In the genomic region with DNA sequence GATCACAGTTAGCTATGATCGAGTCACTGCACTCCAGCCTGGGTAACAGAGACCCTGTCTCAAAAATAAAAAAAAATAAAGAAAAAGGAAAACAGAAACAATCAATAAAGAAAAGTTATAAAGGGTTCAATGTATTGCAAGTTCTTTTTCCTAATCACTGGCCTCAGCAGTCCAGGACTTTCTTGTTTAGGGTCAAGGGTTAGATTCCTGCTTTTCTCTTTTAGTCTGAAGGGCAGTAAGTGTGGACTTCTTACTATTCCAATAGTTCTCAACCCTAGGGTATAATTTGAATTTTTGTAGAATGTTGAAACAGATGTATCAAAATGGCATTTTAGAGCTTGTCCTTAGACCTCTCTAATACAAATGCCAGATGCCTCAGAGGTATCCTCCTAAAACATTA, we compare ENCODE assay signal across 23 cellular contexts. TPM values are rescaled to one million over a fixed set of nuclear protein-coding genes. Genes with fewer than 3 reads are reported as not detected.
A peak's percentile ranks its signal among the peaks of the same experiment; 100 is the strongest.
DNase-seq lines count a peak whose midpoint lies in the region; ATAC-seq and TF ChIP-seq lines count a peak whose summit lies in the region.
"Had no signal": no experiment of that assay in that cellular context is flagged by ENCODE, and none has a peak within 500 bp of the region (broad histone marks: within the 10 kb centered on the region; RNA-seq: fewer than 3 reads in every experiment).

No MANE protein-coding gene starts in this region.

- H3K4me1 Mint-ChIP-seq in T-helper 17 cell: peaks cover under 1% of the 10 kb centered on the region
- H3K4me1 Mint-ChIP-seq in CD8-positive, alpha-beta memory T cell: peaks cover under 1 to 2% (median under 1%) of the 10 kb centered on the region in 3 donors
- H3K4me1 Mint-ChIP-seq: CD14-positive monocyte, GM23338 had no signal

- ATAC-seq in T-helper 17 cell (no peak), psoas muscle (no peak), HG02852 (IDR thresholded peaks at IDR 0.05; ENCODE audit: unreplicated experiment) (no peak)
- ATAC-seq: A549, GM23338 had no signal

- CTCF ChIA-PET in CD8-positive, alpha-beta memory T cell (lab: Charles Lee): no interaction called here

- no peaks in the 10 kb centered on the region for H3K9me3 Mint-ChIP-seq in CD8-positive, alpha-beta memory T cell
- H3K9me3 Mint-ChIP-seq: CD14-positive monocyte; CD4-positive, alpha-beta T cell; GM23338; HFFc6 had no signal

- intact Hi-C loops in psoas muscle (cut with DNase I): no loop called here

- H3F3A ChIP-seq in OCI-LY1 (ENCODE audit: insufficient read depth, low read length): no peaks in the 10 kb centered on the region

- peak overlapping the region; percentile 29 for H3K27ac Mint-ChIP-seq in T-helper 17 cell
- no peak overlapping the region for H3K27ac Mint-ChIP-seq in CD8-positive, alpha-beta memory T cell
- H3K27ac Mint-ChIP-seq: CD14-positive monocyte; CD4-positive, alpha-beta T cell; GM23338; HFFc6 had no signal

- 98 to 100% (median 100%) methylated on average over 1 of the region's 1 CpG for WGBS in psoas muscle, 3 donors

- H3K4me2 ChIP-seq in OCI-LY1 (ENCODE audit: low read length): no peak overlapping the region
- H3K4me2 ChIP-seq: A549, GM23338 had no signal

- H2AFZ ChIP-seq in OCI-LY1 (ENCODE audit: low read length): no peak overlapping the region
- H2AFZ ChIP-seq: GM23338 had no signal

- H3K4me1 ChIP-seq in OCI-LY1 (ENCODE audit: insufficient read depth, low read length, severe bottlenecking): peaks cover 8% of the 10 kb centered on the region
- H3K4me1 ChIP-seq in psoas muscle: peaks cover 29% of the 10 kb centered on the region
- peaks cover 0 to 26% (median 15%) of the 10 kb centered on the region in 5 donors for H3K4me1 ChIP-seq in subcutaneous abdominal adipose tissue (ENCODE audit: control insufficient read depth in 5 of 5, insufficient read depth in 5 of 5, low read length in 5 of 5)
- no peaks in the 10 kb centered on the region for H3K4me1 ChIP-seq in CD8-positive, alpha-beta memory T cell (ENCODE audit: insufficient read depth, low read length)
- H3K4me1 ChIP-seq: A549, BE2C, HAP-1 had no signal

- DNase-seq in T-helper 17 cell (no peak), psoas muscle (no peak), nucleus accumbens (lab: John Stamatoyannopoulos, UW) (no peak)
- no peak for DNase-seq in CD8-positive, alpha-beta memory T cell
- DNase-seq: 8988T; ACHN; AML-193; BE2C; Calu3; CD4-positive, alpha-beta T cell; COR-L47; DMS53; DMS79 treated with DMSO at 0.1 percent for 48 hours; GF-D8; HFFc6 had no signal

- peaks cover under 1% of the 10 kb centered on the region for H3K36me3 Mint-ChIP-seq in T-helper 17 cell (ENCODE audit: low read depth)
- peaks cover 0 to 54% (median 9%) of the 10 kb centered on the region in 3 donors for H3K36me3 Mint-ChIP-seq in CD8-positive, alpha-beta memory T cell

- POLR2A ChIA-PET in CD8-positive, alpha-beta memory T cell (lab: Charles Lee): interaction anchor here (1.1 kb wide), 1 partner anchor 11 kb away, joined by 4 read pairs; no protein-coding TSS in a partner anchor

- H3K9me2 ChIP-seq in OCI-LY1 (ENCODE audit: low read depth, low read length): no peaks in the 10 kb centered on the region

- H3K27me3 ChIP-seq in OCI-LY1 (ENCODE audit: insufficient read depth, low read length): no peaks in the 10 kb centered on the region
- H3K27me3 ChIP-seq in psoas muscle (ENCODE audit: insufficient read depth in 3 of 3, low read length in 2 of 3): no peaks in the 10 kb centered on the region
- no peaks in the 10 kb centered on the region for H3K27me3 ChIP-seq in subcutaneous abdominal adipose tissue (ENCODE audit: control insufficient read depth in 5 of 5, insufficient read depth in 4 of 5, low read length in 5 of 5)
- no peaks in the 10 kb centered on the region for H3K27me3 ChIP-seq in CD8-positive, alpha-beta memory T cell (ENCODE audit: insufficient read depth, low read length, poor library complexity, severe bottlenecking)
- H3K27me3 ChIP-seq: BE2C; BLaER1 treated with 17β-estradiol and CSF1 and Interleukin-3, amounts not matched to agents 10 nM and 100 nM had no signal

- H3K4me3 ChIP-seq in OCI-LY1 (ENCODE audit: low read depth, low read length, poor library complexity, severe bottlenecking) (no peak overlapping the region), psoas muscle (no peak overlapping the region), subcutaneous abdominal adipose tissue (ENCODE audit: low read depth in 1 of 5, low read length in 5 of 5) (no peak overlapping the region)
- no peak overlapping the region for H3K4me3 ChIP-seq in CD8-positive, alpha-beta memory T cell (ENCODE audit: low read length)
- H3K4me3 ChIP-seq: A549; BLaER1 treated with 17β-estradiol and CSF1 and Interleukin-3, amounts not matched to agents 10 nM and 100 nM; GM23338; HAP-1 had no signal

- H3K9me3 ChIP-seq in OCI-LY1 (ENCODE audit: low read length) (no peaks in the 10 kb centered on the region), T-helper 17 cell (ENCODE audit: control insufficient read depth, low read length, poor library complexity, severe bottlenecking) (no peaks in the 10 kb centered on the region), psoas muscle (no peaks in the 10 kb centered on the region), subcutaneous abdominal adipose tissue (ENCODE audit: control insufficient read depth in 5 of 5, low read length in 5 of 5) (no peaks in the 10 kb centered on the region)
- H3K9me3 ChIP-seq in CD8-positive, alpha-beta memory T cell (ENCODE audit: low read length): no peaks in the 10 kb centered on the region
- H3K9me3 ChIP-seq: A549; BE2C; BLaER1 treated with 17β-estradiol and CSF1 and Interleukin-3, amounts not matched to agents 10 nM and 100 nM; HAP-1 had no signal

- H3K36me3 ChIP-seq in OCI-LY1 (ENCODE audit: insufficient read depth, low read length): peaks cover 67% of the 10 kb centered on the region
- H3K36me3 ChIP-seq in psoas muscle (ENCODE audit: insufficient read depth in 1 of 2, low read depth in 1 of 2): peaks cover 3 to 59% of the 10 kb centered on the region in 2 donors
- peaks cover 3 to 30% (median 15%) of the 10 kb centered on the region in 5 donors for H3K36me3 ChIP-seq in subcutaneous abdominal adipose tissue (ENCODE audit: control insufficient read depth in 5 of 5, insufficient read depth in 5 of 5, low read length in 5 of 5)
- peaks cover 19% of the 10 kb centered on the region for H3K36me3 ChIP-seq in CD8-positive, alpha-beta memory T cell (ENCODE audit: insufficient read depth, low read length)
- H3K36me3 ChIP-seq: BE2C had no signal

- H3K79me2 ChIP-seq in OCI-LY1 (ENCODE audit: insufficient read depth, low read length): no peaks in the 10 kb centered on the region

- peak overlapping the region; percentile 39 for H3K27ac ChIP-seq in OCI-LY1 (ENCODE audit: low read depth, low read length, poor library complexity, severe bottlenecking)
- peak overlapping the region; percentile 73 for H3K27ac ChIP-seq in psoas muscle
- peak overlapping the region; percentile 41 for H3K27ac ChIP-seq in subcutaneous abdominal adipose tissue (ENCODE audit: low read depth, low read length)
- no peak overlapping the region for H3K27ac ChIP-seq in CD8-positive, alpha-beta memory T cell (ENCODE audit: low read depth, low read length)
- H3K27ac ChIP-seq: A549 had no signal

- H4K20me1 ChIP-seq in OCI-LY1 (ENCODE audit: insufficient read depth, low read length): no peaks in the 10 kb centered on the region

- no peak for TF ChIP-seq CTCF in OCI-LY1 (IDR thresholded peaks at IDR 0.05; ENCODE audit: low read length)
- TF ChIP-seq CTCF in psoas muscle (IDR thresholded peaks at IDR 0.05): no peak

- H3K4me3 Mint-ChIP-seq in T-helper 17 cell: no peak overlapping the region
- no peak overlapping the region for H3K4me3 Mint-ChIP-seq in CD8-positive, alpha-beta memory T cell
- H3K4me3 Mint-ChIP-seq: CD14-positive monocyte; CD4-positive, alpha-beta T cell; GM23338; HFFc6 had no signal

- no peaks in the 10 kb centered on the region for H3K27me3 Mint-ChIP-seq in T-helper 17 cell
- H3K27me3 Mint-ChIP-seq in CD8-positive, alpha-beta memory T cell: no peaks in the 10 kb centered on the region
- H3K27me3 Mint-ChIP-seq: CD4-positive, alpha-beta T cell had no signal

- no peak overlapping the region for H3K9ac ChIP-seq in OCI-LY1 (ENCODE audit: low read length)
- H3K9ac ChIP-seq in subcutaneous abdominal adipose tissue (ENCODE audit: low read length in 5 of 5): no peak overlapping the region
- H3K9ac ChIP-seq: BLaER1 treated with 17β-estradiol and CSF1 and Interleukin-3, amounts not matched to agents 10 nM and 100 nM had no signal

RNA-seq across cellular contexts. Expression of gene SMYD4, which starts 27.3 kb away (rescaled TPM):
- total RNA-seq in T-helper 17 cell (10 to 100 TPM; 16.0 to 16.8 TPM), psoas muscle (10 to 100 TPM in 2 of 4 donors, 1 to 10 TPM in 2; 8.8 to 18.0 (median 12.7) TPM)
- polyA plus RNA-seq in psoas muscle: 10 to 100 TPM in 1 of 3 donors, 1 to 10 TPM in 2; 8.0 to 22.4 (median 8.4) TPM
- total RNA-seq in CD8-positive, alpha-beta memory T cell: 10 to 100 TPM; 18.7 to 20.1 TPM
- polyA plus RNA-seq in CD8-positive, alpha-beta memory T cell: 16.4 TPM

RNA-seq across cellular contexts. Expression of gene RPA1, which starts 27.4 kb away (rescaled TPM):
- total RNA-seq in T-helper 17 cell (10 to 100 TPM; 67.4 to 81.4 TPM), psoas muscle (10 to 100 TPM; 52.6 to 82.1 (median 75.2) TPM)
- 10 to 100 TPM; 22.1 to 49.8 (median 22.7) TPM for polyA plus RNA-seq in psoas muscle
- total RNA-seq in CD8-positive, alpha-beta memory T cell: 100 to 1,000 TPM; 168 to 192 TPM
- polyA plus RNA-seq in CD8-positive, alpha-beta memory T cell: 92.3 TPM

RNA-seq across cellular contexts. Expression of gene SERPINF1, which starts 40.6 kb away (rescaled TPM):
- total RNA-seq in T-helper 17 cell (under 1 TPM in 1 of 2 donors, not detected in 1; 0.52 TPM), psoas muscle (100 to 1,000 TPM; 300 to 485 (median 454) TPM)
- 100 to 1,000 TPM; 236 to 500 (median 365) TPM for polyA plus RNA-seq in psoas muscle
- total RNA-seq in CD8-positive, alpha-beta memory T cell: 1 to 10 TPM; 1.2 to 2.1 TPM
- polyA plus RNA-seq in CD8-positive, alpha-beta memory T cell: 2.4 TPM
- total RNA-seq: Calu3 had no signal

RNA-seq across cellular contexts. Expression of gene SERPINF2, which starts 59.8 kb away (rescaled TPM):
- total RNA-seq in T-helper 17 cell (under 1 TPM; 0.29 to 0.67 TPM), psoas muscle (1 to 10 TPM in 2 of 4 donors, under 1 TPM in 2; 0.74 to 4.0 (median 2.2) TPM)
- polyA plus RNA-seq in psoas muscle: 1 to 10 TPM; 2.4 to 3.9 (median 3.7) TPM
- total RNA-seq in CD8-positive, alpha-beta memory T cell: under 1 TPM; 0.13 to 0.33 TPM
- polyA plus RNA-seq in CD8-positive, alpha-beta memory T cell: not detected
- total RNA-seq: HFFc6 had no signal

Comparison
In these comparisons a context has a peak if more than half of its experiments do, and no peak if none do; other contexts are left out.
1. RNA of gene SERPINF1, which starts 40.6 kb away (total RNA-seq): 300 to 485 TPM in psoas muscle; 1.2 to 2.1 TPM in CD8-positive, alpha-beta memory T cell and 0.52 TPM in T-helper 17 cell; every median in the first group is over 10 times any median in the second.